ENCODE assay signal across 8 cellular contexts in genomic region chr4:82284475-82284857, GRCh38.
A peak's percentile ranks its signal among the peaks of the same experiment; 100 is the strongest.
DNase-seq lines count a peak whose midpoint lies in the region; ATAC-seq, FAIRE-seq and TF ChIP-seq lines count a peak whose summit lies in the region.

No MANE protein-coding gene starts in this region.

- ATAC-seq in right cardiac atrium (peak in 1 of 2 donors; percentile 1), esophagus mucosa (no peak), HG03159 (IDR thresholded peaks at IDR 0.05; ENCODE audit: unreplicated experiment) (no peak)

- peak overlapping the region; percentile 94 for H3K4me2 ChIP-seq in smooth muscle cell

- no peaks in the 10 kb centered on the region for H4K20me1 ChIP-seq in smooth muscle cell (ENCODE audit: low read depth)

- no peak for FAIRE-seq in small intestine (lab: Jason Lieb, UNC)

- H3K4me3 ChIP-seq in HFF-Myc (replicated peaks; ENCODE audit: low read depth, low read length), result peak overlapping the region; percentile 31
- H3K4me3 ChIP-seq in right cardiac atrium (ENCODE audit: low read length), result peak overlapping the region; percentile 56
- peak overlapping the region; percentile 57 for H3K4me3 ChIP-seq in smooth muscle cell
- H3K4me3 ChIP-seq in small intestine (ENCODE audit: low read depth in 1 of 2, low read length in 2 of 2), result peak overlapping the region in 1 of 2 donors; percentile 61

- DNase-seq in HFF-Myc (ENCODE audit: extremely low read depth, low read depth) (no peak), T1000 (lab: John Stamatoyannopoulos, UW) (peak; percentile 7), right cardiac atrium (no peak), smooth muscle cell (lab: John Stamatoyannopoulos, UW; ENCODE audit: unreplicated experiment) (no peak), HUDEP-2 (lab: John Stamatoyannopoulos, UW; ENCODE audit: unreplicated experiment in 76 of 76) (no peak), small intestine (no peak)

- TF ChIP-seq CTCF in HFF-Myc (IDR thresholded peaks at IDR 0.05; ENCODE audit: low read depth, low read length, missing control alignments) (no peak), smooth muscle cell (IDR thresholded peaks at IDR 0.05; ENCODE audit: borderline replicate concordance, insufficient read depth, poor library complexity, severe bottlenecking) (no peak)

- H2AFZ ChIP-seq in smooth muscle cell (ENCODE audit: low read depth), result peak overlapping the region; percentile 95

- H3K36me3 ChIP-seq in smooth muscle cell (ENCODE audit: low read depth), result no peaks in the 10 kb centered on the region
- no peaks in the 10 kb centered on the region for H3K36me3 ChIP-seq in small intestine (ENCODE audit: control insufficient read depth in 2 of 2, insufficient read depth in 2 of 2, low read length in 2 of 2)

- no peak overlapping the region for H3K9ac ChIP-seq in smooth muscle cell (ENCODE audit: low read depth)

- H3F3A ChIP-seq in smooth muscle cell (ENCODE audit: low read depth), result no peaks in the 10 kb centered on the region

- H3K4me1 ChIP-seq in right cardiac atrium (ENCODE audit: control insufficient read depth, insufficient read depth, low read length) (no peaks in the 10 kb centered on the region), smooth muscle cell (ENCODE audit: low read depth) (no peaks in the 10 kb centered on the region), small intestine (ENCODE audit: control insufficient read depth in 2 of 2, insufficient read depth in 1 of 2, low read depth in 1 of 2, low read length in 1 of 2) (peaks cover 0 to 2% of the 10 kb centered on the region in 2 donors)

- 5% methylated on average over 9 of the region's 9 CpGs for WGBS in right cardiac atrium
- 9% methylated on average over 9 of the region's 9 CpGs for WGBS in smooth muscle cell (ENCODE audit: low lambda C conversion rate)
- WGBS in small intestine, 3 donors, result 0 to 7% (median 3%) methylated on average over 9 of the region's 9 CpGs

- no peaks in the 10 kb centered on the region for H3K27me3 ChIP-seq in right cardiac atrium (ENCODE audit: control insufficient read depth, insufficient read depth)
- no peaks in the 10 kb centered on the region for H3K27me3 ChIP-seq in smooth muscle cell (ENCODE audit: low read depth)
- H3K27me3 ChIP-seq in small intestine (ENCODE audit: control insufficient read depth in 2 of 2, insufficient read depth in 2 of 2, low read length in 2 of 2), result no peaks in the 10 kb centered on the region

- H3K79me2 ChIP-seq in smooth muscle cell (ENCODE audit: low read depth), result no peaks in the 10 kb centered on the region

- H3K27ac ChIP-seq in right cardiac atrium (ENCODE audit: low read length) (no peak overlapping the region), smooth muscle cell (ENCODE audit: low read depth) (no peak overlapping the region), small intestine (ENCODE audit: low read depth in 1 of 2, low read length in 1 of 2) (no peak overlapping the region)

- H3K9me3 ChIP-seq in right cardiac atrium (ENCODE audit: control insufficient read depth, low read length) (no peaks in the 10 kb centered on the region), smooth muscle cell (replicated peaks; ENCODE audit: low read depth) (no peaks in the 10 kb centered on the region), small intestine (ENCODE audit: control insufficient read depth, low read depth) (no peaks in the 10 kb centered on the region)

- intact Hi-C loops in right cardiac atrium (cut with DNase I), result loop anchor here in 1 of 4 donors (10.0 kb wide), 1 partner anchor 90 kb away; the partner anchor contains the start of gene HNRNPD
